In genomic region chr6:15662246-15663056, GRCh38 we compare ENCODE assay signal across 8 cellular contexts. TPM values are rescaled to one million over a fixed set of nuclear protein-coding genes. Genes with fewer than 3 reads are reported as not detected.
DNase-seq lines count a peak whose midpoint lies in the region; ATAC-seq and TF ChIP-seq lines count a peak whose summit lies in the region.

TSS of gene DTNBP1 (minus strand) at chr6:15663028. CDS start at chr6:15662869, 159 bp downstream.

- H3K4me1 Mint-ChIP-seq in activated CD4-positive, alpha-beta T cell treated with anti-CD3 and anti-CD28 coated beads, Interleukin-2, amount 10 ng/mL, durations not matched to agents 24 days and 14 days, result peaks cover 23% of the 10 kb centered on the region

- peaks cover 7% of the 10 kb centered on the region; the same call in 1 of the 2 replicates for H3K27me3 ChIP-seq in ACC112 (ENCODE audit: insufficient read depth, low read length)
- H3K27me3 ChIP-seq in liver (ENCODE audit: control insufficient read depth in 4 of 4, insufficient read depth in 4 of 4, low read length in 3 of 4), result no peaks in the 10 kb centered on the region

- H3K4me1 ChIP-seq in ACC112 (ENCODE audit: control insufficient read depth, insufficient read depth, low read length, unreplicated experiment) (peaks cover 4% of the 10 kb centered on the region), liver (ENCODE audit: control insufficient read depth in 4 of 4, insufficient read depth in 4 of 4, low read length in 3 of 4) (peaks cover 0 to 11% (median 6%) of the 10 kb centered on the region in 4 donors)

- H3K9ac ChIP-seq in liver (ENCODE audit: low read depth in 1 of 2, low read length in 2 of 2), result peak within 1 kb of the TSS; percentile 69 to 80

- peak within 1 kb of the TSS; percentile 82 for H3K4me3 Mint-ChIP-seq in activated CD4-positive, alpha-beta T cell treated with anti-CD3 and anti-CD28 coated beads, Interleukin-2, amount 10 ng/mL, durations not matched to agents 24 days and 14 days

- ATAC-seq in GM18519 (IDR thresholded peaks at IDR 0.05; ENCODE audit: low FRiP score, unreplicated experiment) (peak; percentile 53), HG03025 (IDR thresholded peaks at IDR 0.05; ENCODE audit: low FRiP score, unreplicated experiment) (peak; percentile 57)

- peak within 1 kb of the TSS; percentile 75 for H2AFZ ChIP-seq in ACC112 (ENCODE audit: low read length, unreplicated experiment)

- no peak for TF ChIP-seq CTCF in coronary artery (IDR thresholded peaks at IDR 0.05)
- no peak for TF ChIP-seq CTCF in liver (IDR thresholded peaks at IDR 0.05; ENCODE audit: low read depth, low read length, missing input control)

- no peak for TF ChIP-seq RAD21 in liver (IDR thresholded peaks at IDR 0.05)

- H3K9me3 ChIP-seq in liver (ENCODE audit: control insufficient read depth in 4 of 4, low read length in 3 of 4), result no peaks in the 10 kb centered on the region

- peak within 1 kb of the TSS; percentile 82 for H3K4me3 ChIP-seq in ACC112 (ENCODE audit: low read depth, low read length)
- H3K4me3 ChIP-seq in coronary artery, result peak within 1 kb of the TSS; percentile 80
- peak within 1 kb of the TSS; percentile 71 to 94 (median 90) for H3K4me3 ChIP-seq in liver (ENCODE audit: low read depth in 1 of 3, low read length in 3 of 3)

- H3K9me3 Mint-ChIP-seq in activated CD4-positive, alpha-beta T cell treated with anti-CD3 and anti-CD28 coated beads, Interleukin-2, amount 10 ng/mL, durations not matched to agents 24 days and 14 days, result peaks cover 6% of the 10 kb centered on the region

- H3K36me3 Mint-ChIP-seq in activated CD4-positive, alpha-beta T cell treated with anti-CD3 and anti-CD28 coated beads, Interleukin-2, amount 10 ng/mL, durations not matched to agents 24 days and 14 days (ENCODE audit: low read depth), result peaks cover 9% of the 10 kb centered on the region

- no peak within 1 kb of the TSS for H3K27ac ChIP-seq in ACC112 (ENCODE audit: low read depth, low read length)
- H3K27ac ChIP-seq in coronary artery, result peak within 1 kb of the TSS; percentile 77 to 88
- peak within 1 kb of the TSS; percentile 57 to 59 for H3K27ac ChIP-seq in liver (ENCODE audit: low read depth in 1 of 2, low read length in 2 of 2)

- intact Hi-C loops in activated CD4-positive, alpha-beta T cell treated with anti-CD3 and anti-CD28 coated beads, Interleukin-2, amount 10 ng/mL, durations not matched to agents 24 days and 14 days (cut with micrococcal nuclease), result no loop called here

- peak within 1 kb of the TSS; percentile 79 for H3K27ac Mint-ChIP-seq in activated CD4-positive, alpha-beta T cell treated with anti-CD3 and anti-CD28 coated beads, Interleukin-2, amount 10 ng/mL, durations not matched to agents 24 days and 14 days

- peak; percentile 74 for DNase-seq in NCI-H2171 (lab: John Stamatoyannopoulos, UW)
- DNase-seq in activated CD4-positive, alpha-beta T cell treated with anti-CD3 and anti-CD28 coated beads, Interleukin-2, amount 10 ng/mL, durations not matched to agents 24 days and 14 days, result peak; percentile 97
- DNase-seq in coronary artery (ENCODE audit: low spot score), result peak; percentile 82
- DNase-seq in stimulated activated CD4-positive, alpha-beta T cell treated with anti-CD3 and anti-CD28 coated beads, Interleukin-4, amount 100 ng/mL, for 24 hours, result peak; percentile 84

- H3K27me3 Mint-ChIP-seq in activated CD4-positive, alpha-beta T cell treated with anti-CD3 and anti-CD28 coated beads, Interleukin-2, amount 10 ng/mL, durations not matched to agents 24 days and 14 days, result peaks cover 13% of the 10 kb centered on the region

- H3K79me2 ChIP-seq in ACC112 (ENCODE audit: control insufficient read depth, insufficient read depth, low read length, unreplicated experiment), result peaks cover 5% of the 10 kb centered on the region

- WGBS in liver, result under 1% methylated on average over 99 of the region's 99 CpGs

- no peaks in the 10 kb centered on the region for H3K36me3 ChIP-seq in ACC112 (ENCODE audit: insufficient read depth, low read length)
- H3K36me3 ChIP-seq in liver (ENCODE audit: control insufficient read depth in 4 of 4, insufficient read depth in 3 of 4, low read depth in 1 of 4, low read length in 3 of 4), result no peaks in the 10 kb centered on the region

TF ChIP-seq in liver, 16 proteins besides CTCF, POLR2A, EP300 and RAD21:
- TF ChIP-seq HNF4A (conservative IDR thresholded peaks at IDR 0.05), result no peak
- no peak for TF ChIP-seq ZBTB33 (IDR thresholded peaks at IDR 0.05)
- TF ChIP-seq TAF1 (conservative IDR thresholded peaks at IDR 0.05), result no peak
- TF ChIP-seq REST (IDR thresholded peaks at IDR 0.05), result no peak
- no peak for TF ChIP-seq FOXA2 (IDR thresholded peaks at IDR 0.05)
- no peak for TF ChIP-seq RXRA (IDR thresholded peaks at IDR 0.05)
- TF ChIP-seq, protein P1, sequence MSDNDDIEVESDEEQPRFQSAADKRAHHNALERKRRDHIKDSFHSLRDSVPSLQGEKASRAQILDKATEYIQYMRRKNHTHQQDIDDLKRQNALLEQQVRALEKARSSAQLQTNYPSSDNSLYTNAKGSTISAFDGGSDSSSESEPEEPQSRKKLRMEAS (IDR thresholded peaks at IDR 0.05), result no peak
- no peak for TF ChIP-seq ATF3 (IDR thresholded peaks at IDR 0.05)

RNA-seq across cellular contexts. Expression of gene DTNBP1, which starts in this region (rescaled TPM):
- total RNA-seq in activated CD4-positive, alpha-beta T cell treated with anti-CD3 and anti-CD28 coated beads, Interleukin-2, amount 10 ng/mL, durations not matched to agents 24 days and 14 days, result 15.1 and 17.3 TPM in 2 replicates
- total RNA-seq in liver, result 1 to 10 TPM; 3.1 to 6.0 TPM
- 1 to 10 TPM; 3.7 to 5.0 TPM for polyA plus RNA-seq in liver
